In the genomic region with DNA sequence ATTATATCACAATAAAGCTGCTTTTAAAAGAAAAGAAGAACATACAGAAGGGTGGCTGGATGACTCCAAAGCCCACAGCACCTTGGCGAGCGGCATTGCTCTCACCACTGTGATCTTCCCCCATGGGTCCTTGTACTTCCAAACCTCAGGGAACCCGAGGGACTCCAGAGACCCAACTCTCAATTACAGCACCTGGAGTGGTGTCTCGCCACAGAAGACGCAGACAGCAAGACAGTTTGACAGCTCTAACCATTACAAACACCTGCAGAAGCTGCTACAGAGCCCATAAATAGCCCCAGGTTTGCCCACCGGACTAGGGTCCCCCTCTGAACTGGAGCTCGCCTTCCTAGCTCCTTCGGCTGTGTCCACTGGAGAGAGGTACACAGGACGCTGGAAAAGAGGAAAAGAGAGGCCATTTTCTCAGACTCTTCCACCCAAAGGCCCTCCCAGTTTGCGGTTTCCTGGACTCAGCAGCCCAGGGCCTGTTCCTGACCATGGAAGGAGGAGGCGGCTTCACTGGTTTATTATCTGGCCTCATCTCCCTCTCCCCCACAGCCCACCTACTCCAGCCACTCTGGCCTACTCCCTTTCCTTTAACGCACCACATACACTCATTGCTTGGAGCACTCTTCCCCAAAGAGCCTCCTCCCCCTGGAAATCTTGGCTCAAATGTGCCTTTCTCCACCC, we compare ENCODE assay signal across 17 cellular contexts. TPM values are rescaled to one million over a fixed set of nuclear protein-coding genes. Genes with fewer than 3 reads are reported as not detected.
DNase-seq lines count a peak whose midpoint lies in the region; ATAC-seq and TF ChIP-seq lines count a peak whose summit lies in the region.
"Had no signal": no experiment of that assay in that cellular context is flagged by ENCODE, and none has a peak within 500 bp of the region (broad histone marks: within the 10 kb centered on the region; RNA-seq: fewer than 3 reads in every experiment).

No MANE protein-coding gene starts in this region.

- no peaks in the 10 kb centered on the region for H3K36me3 ChIP-seq in right lobe of liver
- H3K36me3 ChIP-seq: vagina had no signal

- TF ChIP-seq CTCF in right lobe of liver (IDR thresholded peaks at IDR 0.05): no peak

- no peaks in the 10 kb centered on the region for H3K27me3 ChIP-seq in right lobe of liver
- H3K27me3 ChIP-seq: vagina had no signal

- peak overlapping the region; percentile 31 for H3K27ac Mint-ChIP-seq in activated naive CD8-positive, alpha-beta T cell treated with anti-CD3 and anti-CD28 coated beads, Interleukin-2, amount 50 U/mL, for 24 hours
- H3K27ac Mint-ChIP-seq in activated naive CD8-positive, alpha-beta T cell treated with anti-CD3 and anti-CD28 coated beads for 36 hours: no peak overlapping the region
- H3K27ac Mint-ChIP-seq in T-helper 17 cell: no peak overlapping the region
- H3K27ac Mint-ChIP-seq: nephron had no signal

- peak overlapping the region; percentile 95 for H3K4me3 Mint-ChIP-seq in activated naive CD8-positive, alpha-beta T cell treated with anti-CD3 and anti-CD28 coated beads, Interleukin-2, amount 50 U/mL, for 24 hours
- no peak overlapping the region for H3K4me3 Mint-ChIP-seq in activated naive CD8-positive, alpha-beta T cell treated with anti-CD3 and anti-CD28 coated beads for 36 hours
- H3K4me3 Mint-ChIP-seq in T-helper 17 cell: peak overlapping the region; percentile 97

- H3K4me1 Mint-ChIP-seq in activated naive CD8-positive, alpha-beta T cell treated with anti-CD3 and anti-CD28 coated beads, Interleukin-2, amount 50 U/mL, for 24 hours: peaks cover 47% of the 10 kb centered on the region
- H3K4me1 Mint-ChIP-seq in activated naive CD8-positive, alpha-beta T cell treated with anti-CD3 and anti-CD28 coated beads for 36 hours: peaks cover 17% of the 10 kb centered on the region
- peaks cover 29% of the 10 kb centered on the region for H3K4me1 Mint-ChIP-seq in T-helper 17 cell

- no peak for DNase-seq in activated naive CD8-positive, alpha-beta T cell treated with anti-CD3 and anti-CD28 coated beads, Interleukin-2, amount 50 U/mL, for 24 hours
- no peak for DNase-seq in activated naive CD8-positive, alpha-beta T cell treated with anti-CD3 and anti-CD28 coated beads for 36 hours
- no peak for DNase-seq in T-helper 17 cell
- DNase-seq in right lobe of liver: no peak
- DNase-seq in HEK293T (ENCODE audit: extremely low spot score): no peak
- DNase-seq in NCI-H774 (lab: John Stamatoyannopoulos, UW): no peak
- no peak for DNase-seq in NCI-H345 treated with DMSO at 0.1 percent for 48 hours (lab: John Stamatoyannopoulos, UW; ENCODE audit: unreplicated experiment)
- DNase-seq: activated CD8-positive, alpha-beta memory T cell treated with anti-CD3 and anti-CD28 coated beads for 24 hours; anterior cingulate cortex; foreskin fibroblast; GDM1; NCI-H1694; SK-N-SH; stimulated activated CD4-positive, alpha-beta T cell treated with anti-CD3 and anti-CD28 coated beads, Interleukin-12 subunit alpha, Interleukin-12 subunit beta, amount 100 ng/mL, for 4 hours had no signal

- POLR2A ChIA-PET in HEK293T (lab: Yijun Ruan, JAX): no interaction called here

- H3K27me3 Mint-ChIP-seq in activated naive CD8-positive, alpha-beta T cell treated with anti-CD3 and anti-CD28 coated beads, Interleukin-2, amount 50 U/mL, for 24 hours: peaks cover 3% of the 10 kb centered on the region
- H3K27me3 Mint-ChIP-seq in activated naive CD8-positive, alpha-beta T cell treated with anti-CD3 and anti-CD28 coated beads for 36 hours: peaks cover 3% of the 10 kb centered on the region
- H3K27me3 Mint-ChIP-seq in T-helper 17 cell: peaks cover 7% of the 10 kb centered on the region

- H3K27ac ChIP-seq in right lobe of liver: peak overlapping the region; percentile 78 to 95 (median 94)
- H3K27ac ChIP-seq: vagina had no signal

- H3K9me3 Mint-ChIP-seq in activated naive CD8-positive, alpha-beta T cell treated with anti-CD3 and anti-CD28 coated beads, Interleukin-2, amount 50 U/mL, for 24 hours: no peaks in the 10 kb centered on the region
- no peaks in the 10 kb centered on the region for H3K9me3 Mint-ChIP-seq in activated naive CD8-positive, alpha-beta T cell treated with anti-CD3 and anti-CD28 coated beads for 36 hours

- H3K4me1 ChIP-seq in right lobe of liver: peaks cover 0 to 48% (median 19%) of the 10 kb centered on the region in 4 donors

- peak overlapping the region; percentile 62 to 92 (median 72) for H3K4me3 ChIP-seq in right lobe of liver
- H3K4me3 ChIP-seq: vagina had no signal

- H3K36me3 Mint-ChIP-seq in activated naive CD8-positive, alpha-beta T cell treated with anti-CD3 and anti-CD28 coated beads, Interleukin-2, amount 50 U/mL, for 24 hours (ENCODE audit: low read depth): peaks cover 2% of the 10 kb centered on the region
- H3K36me3 Mint-ChIP-seq in activated naive CD8-positive, alpha-beta T cell treated with anti-CD3 and anti-CD28 coated beads for 36 hours: peaks cover 1% of the 10 kb centered on the region
- H3K36me3 Mint-ChIP-seq in T-helper 17 cell (ENCODE audit: low read depth): peaks cover 3% of the 10 kb centered on the region

- intact Hi-C loops in right lobe of liver (cut with DNase I): no loop called here

- H3K9me3 ChIP-seq in T-helper 17 cell (ENCODE audit: control insufficient read depth, low read length, poor library complexity, severe bottlenecking): no peaks in the 10 kb centered on the region
- H3K9me3 ChIP-seq in right lobe of liver: no peaks in the 10 kb centered on the region
- H3K9me3 ChIP-seq: SK-N-SH, vagina had no signal

- CTCF ChIA-PET in HEK293T (lab: Yijun Ruan, JAX): interaction anchor here (1.1 kb wide), 1 partner anchor 78 kb away, joined by 4 read pairs; no protein-coding TSS in a partner anchor

- ATAC-seq in activated naive CD8-positive, alpha-beta T cell treated with anti-CD3 and anti-CD28 coated beads, Interleukin-2, amount 50 U/mL, for 24 hours: no peak
- ATAC-seq in T-helper 17 cell (no peak), right lobe of liver (no peak), GM21367 (IDR thresholded peaks at IDR 0.05; ENCODE audit: unreplicated experiment) (no peak)

- TF ChIP-seq POLR2A in right lobe of liver (IDR thresholded peaks at IDR 0.05): no peak

- WGBS in right lobe of liver (ENCODE audit: insufficient coverage, low coverage, low lambda C conversion rate, missing lambda C conversion rate): 58% methylated on average over 3 of the region's 12 CpGs

TF ChIP-seq in HEK293T, 16 proteins besides CTCF, POLR2A, EP300 and RAD21:
- TF ChIP-seq FOXK2 (IDR thresholded peaks at IDR 0.05): no peak
- no peak for TF ChIP-seq HDGF (IDR thresholded peaks at IDR 0.05; ENCODE audit: borderline replicate concordance)
- TF ChIP-seq TARDBP (IDR thresholded peaks at IDR 0.05): no peak
- TF ChIP-seq BHLHE40 (IDR thresholded peaks at IDR 0.05; ENCODE audit: borderline replicate concordance): no peak
- no peak for TF ChIP-seq ARNT (IDR thresholded peaks at IDR 0.05)
- no peak for TF ChIP-seq LEF1 (IDR thresholded peaks at IDR 0.05; ENCODE audit: borderline replicate concordance)
- no peak for TF ChIP-seq FOXA1 (IDR thresholded peaks at IDR 0.05)
- no peak for TF ChIP-seq ELF4 (IDR thresholded peaks at IDR 0.05)
- no peak for TF ChIP-seq L3MBTL2 (conservative IDR thresholded peaks at IDR 0.05)
- TF ChIP-seq SUZ12 (IDR thresholded peaks at IDR 0.05): no peak
- no peak for TF ChIP-seq FOXM1 (IDR thresholded peaks at IDR 0.05; ENCODE audit: borderline replicate concordance)
- no peak for TF ChIP-seq SP1 (IDR thresholded peaks at IDR 0.05)
- TF ChIP-seq NFRKB (IDR thresholded peaks at IDR 0.05): no peak
- no peak for TF ChIP-seq ZNF384 (IDR thresholded peaks at IDR 0.05)
- TF ChIP-seq, protein P1, sequence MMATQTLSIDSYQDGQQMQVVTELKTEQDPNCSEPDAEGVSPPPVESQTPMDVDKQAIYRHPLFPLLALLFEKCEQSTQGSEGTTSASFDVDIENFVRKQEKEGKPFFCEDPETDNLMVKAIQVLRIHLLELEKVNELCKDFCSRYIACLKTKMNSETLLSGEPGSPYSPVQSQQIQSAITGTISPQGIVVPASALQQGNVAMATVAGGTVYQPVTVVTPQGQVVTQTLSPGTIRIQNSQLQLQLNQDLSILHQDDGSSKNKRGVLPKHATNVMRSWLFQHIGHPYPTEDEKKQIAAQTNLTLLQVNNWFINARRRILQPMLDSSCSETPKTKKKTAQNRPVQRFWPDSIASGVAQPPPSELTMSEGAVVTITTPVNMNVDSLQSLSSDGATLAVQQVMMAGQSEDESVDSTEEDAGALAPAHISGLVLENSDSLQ (IDR thresholded peaks at IDR 0.05): no peak
- TF ChIP-seq CTBP1 (IDR thresholded peaks at IDR 0.05; ENCODE audit: borderline replicate concordance): no peak
TF ChIP-seq in HEK293T: peak in this region for 0.

RNA-seq across cellular contexts. Expression of gene PIK3AP1, which starts 1.9 kb away (rescaled TPM):
- 1 to 10 TPM; 4.5 to 5.1 TPM for total RNA-seq in activated naive CD8-positive, alpha-beta T cell treated with anti-CD3 and anti-CD28 coated beads for 36 hours
- total RNA-seq in T-helper 17 cell (1 to 10 TPM; 1.9 to 5.0 TPM), right lobe of liver (100 to 1,000 TPM in 4 of 6 experiments, 10 to 100 TPM in 2; 36.2 to 197 (median 141) TPM)

Comparison
In these comparisons a context has a peak if more than half of its experiments do, and no peak if none do; other contexts are left out.
1. RNA of gene PIK3AP1, which starts 1.9 kb away (total RNA-seq): 36.2 to 197 TPM in right lobe of liver; 4.5 to 5.1 TPM in activated naive CD8-positive, alpha-beta T cell treated with anti-CD3 and anti-CD28 coated beads for 36 hours and 1.9 to 5.0 TPM in T-helper 17 cell; every median in the first group is over 4 times any median in the second.